Comparison of ENCODE assay signal across 8 cellular contexts in the genomic region with DNA sequence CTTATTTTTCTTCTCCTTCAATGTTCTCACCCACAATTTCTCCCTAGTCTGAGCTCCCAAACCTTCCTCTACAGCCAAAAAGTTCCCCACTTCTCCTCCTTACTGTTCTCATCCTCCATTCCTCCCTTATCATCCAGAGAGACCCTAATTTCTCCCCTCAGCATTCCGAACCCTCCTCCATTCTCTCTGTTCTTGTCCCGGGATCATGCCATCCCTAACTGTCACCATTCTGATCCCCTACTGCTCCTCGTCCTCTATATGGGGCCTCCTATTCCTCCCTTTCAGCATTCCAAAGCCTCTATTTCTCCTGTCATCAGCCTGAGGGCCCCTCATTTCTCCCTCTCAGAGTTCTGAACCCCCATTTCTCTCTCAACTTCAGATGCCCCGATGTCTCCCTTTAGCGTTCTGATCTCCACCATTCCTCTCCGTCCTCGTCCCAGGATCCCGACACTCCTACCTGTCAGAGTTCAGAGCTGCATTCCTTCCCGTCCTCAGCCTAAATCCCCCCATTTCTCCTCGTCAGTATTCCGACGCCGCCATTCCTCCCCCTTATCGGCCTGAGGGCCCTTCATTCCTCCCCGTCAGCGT. TPM values are rescaled to one million over a fixed set of nuclear protein-coding genes. Genes with fewer than 3 reads are reported as not detected.
DNase-seq lines count a peak whose midpoint lies in the region; ATAC-seq and TF ChIP-seq lines count a peak whose summit lies in the region.

No MANE protein-coding gene starts in this region.

- intact Hi-C loops in heart right ventricle (cut with DNase I) (loop anchor here in 4 of 10 donors (10.0 kb wide), 2 partner anchors 94 to 764 kb away; partner anchors contain the start of gene SKA1 (in 3 of the 4)), cardiac septum (cut with DNase I) (loop anchor here (2.0 to 10.0 kb wide), 3 partner anchors 94 to 786 kb away; partner anchors contain the start of genes RPL17 and SKA1), breast epithelium (cut with DNase I; ENCODE audit: low total_unique reads) (no loop called here), uterus (cut with DNase I; ENCODE audit: low total_unique reads) (no loop called here)

- peak overlapping the region; percentile 75 to 98 (median 90) for H3K4me3 ChIP-seq in heart right ventricle
- peak overlapping the region; percentile 72 to 95 (median 91) for H3K4me3 ChIP-seq in breast epithelium
- peak overlapping the region; percentile 96 for H3K4me3 ChIP-seq in mesodermal cell (ENCODE audit: extremely low read depth, insufficient read depth, low read length, poor library complexity, severe bottlenecking)
- peak overlapping the region; percentile 69 to 98 for H3K4me3 ChIP-seq in uterus

- peaks cover 12 to 37% (median 28%) of the 10 kb centered on the region in 9 donors for H3K4me1 ChIP-seq in heart right ventricle
- H3K4me1 ChIP-seq in breast epithelium = peaks cover 0 to 5% of the 10 kb centered on the region in 2 donors
- peaks cover 6% of the 10 kb centered on the region for H3K4me1 ChIP-seq in mesodermal cell (ENCODE audit: control insufficient read depth, insufficient read depth, low read length, poor library complexity, severe bottlenecking)
- peaks cover 4 to 7% of the 10 kb centered on the region in 2 donors for H3K4me1 ChIP-seq in uterus

- TF ChIP-seq CTCF in heart right ventricle (IDR thresholded peaks at IDR 0.05) (no peak), breast epithelium (IDR thresholded peaks at IDR 0.05) (no peak), uterus (IDR thresholded peaks at IDR 0.05) (no peak)

- H3K9me3 ChIP-seq in heart right ventricle (no peaks in the 10 kb centered on the region), breast epithelium (no peaks in the 10 kb centered on the region), mesodermal cell (ENCODE audit: control insufficient read depth, low read length) (no peaks in the 10 kb centered on the region), uterus (no peaks in the 10 kb centered on the region)

- 1 to 2% methylated on average over 16 of the region's 16 CpGs for WGBS in heart right ventricle, 2 donors
- 2 to 3% methylated on average over 16 of the region's 16 CpGs for WGBS in mesodermal cell (ENCODE audit: insufficient coverage in 2 of 2), 2 experiments

- TF ChIP-seq POLR2A in breast epithelium (IDR thresholded peaks at IDR 0.05) (no peak), uterus (IDR thresholded peaks at IDR 0.05) (no peak)

- no peak for DNase-seq in heart right ventricle
- DNase-seq in cardiac septum (ENCODE audit: low spot score) = no peak
- DNase-seq in breast epithelium (ENCODE audit: low spot score in 2 of 2) = no peak
- DNase-seq in uterus = no peak
- no peak for DNase-seq in ecto neural progenitor cell (ENCODE audit: low spot score)
- no peak for DNase-seq in Kasumi-1 (lab: John Stamatoyannopoulos, UW)

- H3K27ac ChIP-seq in heart right ventricle (peak overlapping the region; percentile 73 to 98 (median 90)), breast epithelium (peak overlapping the region; percentile 94), mesodermal cell (ENCODE audit: low read depth, low read length, severe bottlenecking) (peak overlapping the region; percentile 88), uterus (peak overlapping the region; percentile 94 to 96)

- H3K27me3 ChIP-seq in heart right ventricle (no peaks in the 10 kb centered on the region), breast epithelium (no peaks in the 10 kb centered on the region), uterus (no peaks in the 10 kb centered on the region)

- H3K36me3 ChIP-seq in heart right ventricle = peaks cover 0 to 77% (median 20%) of the 10 kb centered on the region in 9 donors
- H3K36me3 ChIP-seq in breast epithelium = peaks cover 12% of the 10 kb centered on the region
- peaks cover 79% of the 10 kb centered on the region for H3K36me3 ChIP-seq in mesodermal cell (ENCODE audit: control insufficient read depth, insufficient read depth, low read length)
- H3K36me3 ChIP-seq in uterus = no peaks in the 10 kb centered on the region

- no peak for ATAC-seq in heart right ventricle
- ATAC-seq in GM18511 (IDR thresholded peaks at IDR 0.05; ENCODE audit: unreplicated experiment) = no peak

RNA-seq across cellular contexts. Expression of gene MBD1, which starts 0.5 kb away (rescaled TPM):
- 10 to 100 TPM; 39.2 to 59.0 (median 45.8) TPM for total RNA-seq in heart right ventricle
- polyA plus RNA-seq in heart right ventricle = 10 to 100 TPM; 29.5 to 39.0 TPM
- total RNA-seq in cardiac septum = 54.4 TPM
- total RNA-seq in breast epithelium = 10 to 100 TPM; 51.2 to 82.3 (median 71.1) TPM
- 46.8 TPM for polyA plus RNA-seq in mesodermal cell (2013, experiment 1 of 2)
- polyA plus RNA-seq in mesodermal cell (2013, experiment 2 of 2) = 43.1 TPM
- 10 to 100 TPM; 20.3 to 82.2 (median 52.7) TPM for total RNA-seq in uterus

RNA-seq across cellular contexts. Expression of gene CXXC1, which starts 6.7 kb away (rescaled TPM):
- total RNA-seq in heart right ventricle = 10 to 100 TPM; 22.1 to 49.6 (median 26.3) TPM
- polyA plus RNA-seq in heart right ventricle = 10 to 100 TPM; 37.5 to 66.6 TPM
- total RNA-seq in cardiac septum = 33.5 TPM
- total RNA-seq in breast epithelium = 10 to 100 TPM; 50.6 to 64.2 (median 61.5) TPM
- polyA plus RNA-seq in mesodermal cell (2013, experiment 1 of 2) = 47.6 TPM
- 41.6 TPM for polyA plus RNA-seq in mesodermal cell (2013, experiment 2 of 2)
- total RNA-seq in uterus = 10 to 100 TPM; 54.1 to 85.1 (median 70.4) TPM

RNA-seq across cellular contexts. Expression of gene CFAP53, which starts 14.5 kb away (rescaled TPM):
- total RNA-seq in heart right ventricle (under 1 TPM in 6 of 10 donors, not detected in 4; 0.15 to 0.25 (median 0.18) TPM), cardiac septum (0.48 TPM), breast epithelium (1 to 10 TPM in 2 of 3 donors, under 1 TPM in 1; 0.80 to 3.4 (median 1.6) TPM), uterus (1 to 10 TPM in 1 of 4 donors, under 1 TPM in 1, not detected in 2; 0.95 to 1.1 TPM)
- under 1 TPM; 0.09 to 0.44 TPM for polyA plus RNA-seq in heart right ventricle
- polyA plus RNA-seq in mesodermal cell (2013, experiment 1 of 2) = 1.4 TPM
- 1.3 TPM for polyA plus RNA-seq in mesodermal cell (2013, experiment 2 of 2)
